1 cellular context compared by ENCODE assay signal in the genomic region with DNA sequence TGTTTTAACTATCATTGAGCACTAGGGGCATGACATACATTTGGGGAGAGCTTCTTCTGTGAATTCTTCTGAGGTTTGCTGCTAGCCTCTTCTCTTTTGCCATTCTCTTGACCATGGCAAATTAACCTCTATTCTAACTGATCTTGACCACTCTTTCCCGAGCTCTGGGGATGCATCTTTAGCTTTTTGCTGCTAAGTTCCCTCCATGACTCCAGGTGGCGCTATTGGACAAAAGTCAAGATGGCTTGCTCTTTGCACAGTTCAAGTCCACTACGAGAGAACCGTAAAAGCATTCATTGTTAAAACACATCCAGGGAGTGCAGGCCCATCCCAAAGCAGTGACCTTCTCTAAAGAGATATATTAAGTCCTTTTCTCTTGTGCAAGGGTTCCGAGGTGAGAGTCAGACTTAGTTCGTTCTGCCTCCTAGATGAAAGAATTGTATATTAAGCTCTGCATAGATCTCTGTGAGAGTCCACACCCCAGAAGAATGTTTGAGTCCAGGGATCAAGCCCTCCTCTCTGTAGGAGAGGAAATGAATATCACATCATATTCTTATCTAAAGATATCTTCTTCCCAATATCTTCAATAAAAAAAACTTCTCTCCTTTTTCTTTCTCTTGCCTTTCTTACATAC.
TF ChIP-seq lines count a peak whose summit lies in the region.

No MANE protein-coding gene starts in this region.

TF ChIP-seq in GM23338, 12 proteins besides CTCF, POLR2A, EP300 and RAD21 (continued from another document):
- TF ChIP-seq, protein P1, sequence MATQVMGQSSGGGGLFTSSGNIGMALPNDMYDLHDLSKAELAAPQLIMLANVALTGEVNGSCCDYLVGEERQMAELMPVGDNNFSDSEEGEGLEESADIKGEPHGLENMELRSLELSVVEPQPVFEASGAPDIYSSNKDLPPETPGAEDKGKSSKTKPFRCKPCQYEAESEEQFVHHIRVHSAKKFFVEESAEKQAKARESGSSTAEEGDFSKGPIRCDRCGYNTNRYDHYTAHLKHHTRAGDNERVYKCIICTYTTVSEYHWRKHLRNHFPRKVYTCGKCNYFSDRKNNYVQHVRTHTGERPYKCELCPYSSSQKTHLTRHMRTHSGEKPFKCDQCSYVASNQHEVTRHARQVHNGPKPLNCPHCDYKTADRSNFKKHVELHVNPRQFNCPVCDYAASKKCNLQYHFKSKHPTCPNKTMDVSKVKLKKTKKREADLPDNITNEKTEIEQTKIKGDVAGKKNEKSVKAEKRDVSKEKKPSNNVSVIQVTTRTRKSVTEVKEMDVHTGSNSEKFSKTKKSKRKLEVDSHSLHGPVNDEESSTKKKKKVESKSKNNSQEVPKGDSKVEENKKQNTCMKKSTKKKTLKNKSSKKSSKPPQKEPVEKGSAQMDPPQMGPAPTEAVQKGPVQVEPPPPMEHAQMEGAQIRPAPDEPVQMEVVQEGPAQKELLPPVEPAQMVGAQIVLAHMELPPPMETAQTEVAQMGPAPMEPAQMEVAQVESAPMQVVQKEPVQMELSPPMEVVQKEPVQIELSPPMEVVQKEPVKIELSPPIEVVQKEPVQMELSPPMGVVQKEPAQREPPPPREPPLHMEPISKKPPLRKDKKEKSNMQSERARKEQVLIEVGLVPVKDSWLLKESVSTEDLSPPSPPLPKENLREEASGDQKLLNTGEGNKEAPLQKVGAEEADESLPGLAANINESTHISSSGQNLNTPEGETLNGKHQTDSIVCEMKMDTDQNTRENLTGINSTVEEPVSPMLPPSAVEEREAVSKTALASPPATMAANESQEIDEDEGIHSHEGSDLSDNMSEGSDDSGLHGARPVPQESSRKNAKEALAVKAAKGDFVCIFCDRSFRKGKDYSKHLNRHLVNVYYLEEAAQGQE (IDR thresholded peaks at IDR 0.05; ENCODE audit: unreplicated experiment), result no peak
